8 cellular contexts compared by ENCODE assay signal in the genomic region with DNA sequence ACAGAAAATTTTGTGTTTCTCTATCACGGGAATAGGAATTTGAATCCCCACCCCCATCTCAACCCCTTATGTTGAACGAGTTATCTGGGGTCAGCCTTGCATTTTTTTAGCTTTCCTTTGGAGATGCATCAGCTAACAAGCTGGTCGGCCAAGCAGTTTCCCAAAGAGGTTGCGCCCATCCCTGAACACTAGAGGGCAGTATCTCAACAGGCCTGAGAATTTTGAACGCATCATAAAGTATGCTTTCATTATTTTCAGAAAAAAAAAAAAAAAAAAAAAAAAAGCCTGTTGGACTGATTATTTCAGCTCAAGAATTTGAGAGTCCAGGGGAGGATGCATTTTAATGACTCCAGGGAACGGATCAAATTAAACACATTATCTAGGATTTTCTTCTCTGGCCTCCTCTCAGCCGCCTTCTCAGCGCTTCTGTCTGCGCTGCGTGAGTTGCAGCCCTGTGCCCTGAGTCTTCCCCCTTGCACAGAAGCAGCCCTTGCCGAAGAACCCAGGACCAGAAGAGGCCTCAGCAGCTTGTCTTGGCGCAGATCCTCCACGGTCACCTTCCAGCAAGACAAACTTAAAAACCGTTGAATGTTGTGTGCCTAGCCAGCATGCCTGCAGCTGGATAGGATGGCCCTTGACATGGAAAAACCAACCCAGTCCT.
DNase-seq lines count a peak whose midpoint lies in the region; ATAC-seq and TF ChIP-seq lines count a peak whose summit lies in the region.

No MANE protein-coding gene starts in this region.

- no peaks in the 10 kb centered on the region for H3K4me1 ChIP-seq in lung (ENCODE audit: control insufficient read depth in 2 of 2, insufficient read depth in 2 of 2, low read length in 2 of 2)

- H3K4me3 ChIP-seq in dorsolateral prefrontal cortex: peak overlapping the region in 51 of 59 donors; percentile 7 to 64 (median 36)
- no peak overlapping the region for H3K4me3 ChIP-seq in lung

- H3K36me3 ChIP-seq in lung (ENCODE audit: control insufficient read depth in 2 of 2, insufficient read depth in 2 of 2, low read length in 2 of 2): no peaks in the 10 kb centered on the region

- peak; percentile 39 for ATAC-seq in GM18907 (IDR thresholded peaks at IDR 0.05; ENCODE audit: unreplicated experiment)
- peak; percentile 82 for ATAC-seq in lung (ENCODE audit: insufficient read depth, low FRiP score)

- H3K9me3 ChIP-seq in lung (ENCODE audit: control insufficient read depth in 2 of 2, insufficient read depth in 1 of 2, low read length in 1 of 2): peaks cover 0 to 2% of the 10 kb centered on the region in 2 donors

- peak; percentile 87 for TF ChIP-seq CTCF in AG09319 (IDR thresholded peaks at IDR 0.05; ENCODE audit: low read depth, low read length)
- TF ChIP-seq CTCF in dorsolateral prefrontal cortex (IDR thresholded peaks at IDR 0.05 in 54 of 56, conservative IDR thresholded peaks at IDR 0.05 in 2 of 56; ENCODE audit: low read depth in 1 of 56, partially characterized antibody in 56 of 56): peak; percentile 51 to 93 (median 84)
- TF ChIP-seq CTCF in lung (IDR thresholded peaks at IDR 0.05; ENCODE audit: control extremely low read depth, extremely low read depth): peak; percentile 69

- H3K27me3 ChIP-seq in dorsolateral prefrontal cortex: no peaks in the 10 kb centered on the region
- no peaks in the 10 kb centered on the region for H3K27me3 ChIP-seq in lung (ENCODE audit: control insufficient read depth, insufficient read depth)

- intact Hi-C loops in dorsolateral prefrontal cortex (cut with DNase I): loop anchor here in 1 of 2 donors (5.0 kb wide), 1 partner anchor 702 kb away; no protein-coding TSS in a partner anchor

- WGBS in lung, 2 donors: 41 to 48% methylated on average over 14 of the region's 14 CpGs

- DNase-seq in AG09319 (ENCODE audit: extremely low read depth, low read depth) (peak; percentile 5), NCI-H2107 treated with DMSO at 0.1 percent for 48 hours (lab: John Stamatoyannopoulos, UW; ENCODE audit: unreplicated experiment) (peak; percentile 52), dorsolateral prefrontal cortex (peak in 9 of 10 donors; percentile 30 to 78 (median 64)), lung (ENCODE audit: low spot score) (peak; percentile 49), NCI-H226 (no peak)
- peak; percentile 40 to 50 for DNase-seq in activated CD4-positive, alpha-beta T cell treated with anti-CD3 and anti-CD28 coated beads for 4 hours
- DNase-seq in stimulated activated CD8-positive, alpha-beta memory T cell treated with anti-CD3 and anti-CD28 coated beads, Interleukin-15, amount 100 ng/mL, for 1 hour (ENCODE audit: low read depth): peak; percentile 32

- H3K27ac ChIP-seq in dorsolateral prefrontal cortex (peak overlapping the region in 1 of 59 donors; percentile 33), lung (ENCODE audit: low read depth in 1 of 2, low read length in 1 of 2) (no peak overlapping the region)
